8 cellular contexts compared by ENCODE assay signal in the genomic region with DNA sequence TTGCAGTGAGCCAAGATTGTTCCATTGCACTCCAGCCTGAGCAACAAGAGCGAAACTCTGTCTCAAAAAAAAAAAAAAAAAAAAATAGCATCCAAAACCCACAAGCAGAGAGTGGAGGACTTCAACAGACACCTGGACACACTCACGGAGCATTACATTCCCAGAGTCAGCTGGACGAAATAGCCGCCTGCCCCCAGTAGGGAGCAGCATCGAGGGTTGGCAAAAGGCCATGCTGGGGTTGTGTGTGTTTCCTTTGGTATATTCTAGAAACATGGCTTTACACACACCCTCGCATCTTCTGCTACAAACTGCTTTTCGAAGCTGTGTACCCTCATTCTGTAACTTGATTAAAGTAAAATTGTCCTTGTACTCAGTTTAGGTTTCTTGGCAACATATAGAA. TPM values are rescaled to one million over a fixed set of nuclear protein-coding genes. Genes with fewer than 3 reads are reported as not detected.
DNase-seq lines count a peak whose midpoint lies in the region; ATAC-seq and TF ChIP-seq lines count a peak whose summit lies in the region.

No MANE protein-coding gene starts in this region.

- H3K27ac ChIP-seq in MM.1S (ENCODE audit: low read length) = no peak overlapping the region
- peak overlapping the region in 3 of 8 donors; percentile 36 to 67 (median 51) for H3K27ac ChIP-seq in spleen

- no peaks in the 10 kb centered on the region for H3K9me3 ChIP-seq in MM.1S (replicated peaks; ENCODE audit: insufficient read depth, low read length)
- no peaks in the 10 kb centered on the region for H3K9me3 ChIP-seq in spleen

- no peak overlapping the region for H2AFZ ChIP-seq in MM.1S (ENCODE audit: low read length)

- H3K36me3 ChIP-seq in MM.1S (replicated peaks; ENCODE audit: insufficient read depth, low read length) (no peaks in the 10 kb centered on the region), spleen (peaks cover 0 to 36% (median 2%) of the 10 kb centered on the region in 6 donors)

- no peak for TF ChIP-seq POLR2A in spleen (IDR thresholded peaks at IDR 0.05)

- peaks cover 25% of the 10 kb centered on the region for H3F3A ChIP-seq in MM.1S (ENCODE audit: insufficient read depth, low read length)

- TF ChIP-seq CTCF in MM.1S (IDR thresholded peaks at IDR 0.05; ENCODE audit: low read length) (peak; percentile 23), spleen (IDR thresholded peaks at IDR 0.05 in 8 of 11, conservative IDR thresholded peaks at IDR 0.05 in 3 of 11) (peak in 8 of 11 experiments; percentile 7 to 59 (median 36))

- H3K27me3 ChIP-seq in MM.1S (replicated peaks; ENCODE audit: insufficient read depth, low read length) (no peaks in the 10 kb centered on the region), spleen (replicated peaks in 1 of 7) (no peaks in the 10 kb centered on the region)

- no peaks in the 10 kb centered on the region for H3K9me2 ChIP-seq in MM.1S (replicated peaks; ENCODE audit: insufficient read depth, low read length)

- ATAC-seq in Right ventricle myocardium superior (ENCODE audit: poor library complexity) = peak; percentile 78
- ATAC-seq in HG03095 (IDR thresholded peaks at IDR 0.05; ENCODE audit: unreplicated experiment) = no peak
- ATAC-seq in GM18870 (IDR thresholded peaks at IDR 0.05; ENCODE audit: unreplicated experiment) = no peak

- no peak overlapping the region for H3K4me2 ChIP-seq in MM.1S (ENCODE audit: low read depth, low read length)

- DNase-seq in COLO668 (lab: John Stamatoyannopoulos, UW; ENCODE audit: unreplicated experiment) (peak; percentile 27), MM.1S (peak; percentile 18), Right ventricle myocardium superior (peak; percentile 74), spleen (no peak), SIG-M5 (lab: John Stamatoyannopoulos, UW) (no peak)
- DNase-seq in activated CD8-positive, alpha-beta memory T cell treated with anti-CD3 and anti-CD28 coated beads, Interleukin-2, amount 50 U/mL, for 1 hour (ENCODE audit: extremely low read depth) = peak; percentile 21

- H3K4me1 ChIP-seq in MM.1S (ENCODE audit: low read length) (peaks cover 10% of the 10 kb centered on the region), spleen (peaks cover 9 to 61% (median 42%) of the 10 kb centered on the region in 6 donors)

- WGBS in spleen, 5 donors = 51 to 64% (median 58%) methylated on average over 7 of the region's 7 CpGs

- no peak overlapping the region for H3K9ac ChIP-seq in MM.1S (ENCODE audit: low read length)

- H3K79me2 ChIP-seq in MM.1S (ENCODE audit: low read length) = peaks cover 11% of the 10 kb centered on the region

- intact Hi-C loops in Right ventricle myocardium superior (cut with DNase I) (no loop called here), spleen (cut with DNase I; ENCODE audit: low total_unique reads) (no loop called here)

- no peak overlapping the region for H3K4me3 ChIP-seq in MM.1S (ENCODE audit: low read length)
- no peak overlapping the region for H3K4me3 ChIP-seq in spleen

- H4K20me1 ChIP-seq in MM.1S (ENCODE audit: insufficient read depth, low read length) = no peaks in the 10 kb centered on the region

RNA-seq across cellular contexts. Expression of gene ADA2, which starts 5.3 kb away (rescaled TPM):
- 40.1 TPM for total RNA-seq in Right ventricle myocardium superior
- 100 to 1,000 TPM; 115 to 187 (median 166) TPM for total RNA-seq in spleen
- polyA plus RNA-seq in spleen = 10 to 100 TPM; 22.0 to 30.2 (median 22.7) TPM

RNA-seq across cellular contexts. Expression of gene HDHD5, which starts 54.9 kb away (rescaled TPM):
- total RNA-seq in Right ventricle myocardium superior (59.8 TPM), spleen (10 to 100 TPM; 27.9 to 40.8 (median 31.6) TPM)
- 10 to 100 TPM; 25.4 to 47.6 (median 33.0) TPM for polyA plus RNA-seq in spleen

Comparison
In these comparisons a context has a peak if more than half of its experiments do, and no peak if none do; other contexts are left out.
1. DNase-seq: peak in COLO668 (single experiment), MM.1S (single experiment), activated CD8-positive, alpha-beta memory T cell treated with anti-CD3 and anti-CD28 coated beads, Interleukin-2, amount 50 U/mL, for 1 hour (single experiment) and Right ventricle myocardium superior (single experiment); none in spleen (single experiment) and SIG-M5 (single experiment).